In genomic region chr9:94545940-94546339, GRCh38 we compare ENCODE assay signal across 2 cellular contexts.
TF ChIP-seq lines count a peak whose summit lies in the region.

No MANE protein-coding gene starts in this region.

TF ChIP-seq in HepG2, 621 proteins besides CTCF, POLR2A, EP300 and RAD21:
- TF ChIP-seq, protein P1, sequence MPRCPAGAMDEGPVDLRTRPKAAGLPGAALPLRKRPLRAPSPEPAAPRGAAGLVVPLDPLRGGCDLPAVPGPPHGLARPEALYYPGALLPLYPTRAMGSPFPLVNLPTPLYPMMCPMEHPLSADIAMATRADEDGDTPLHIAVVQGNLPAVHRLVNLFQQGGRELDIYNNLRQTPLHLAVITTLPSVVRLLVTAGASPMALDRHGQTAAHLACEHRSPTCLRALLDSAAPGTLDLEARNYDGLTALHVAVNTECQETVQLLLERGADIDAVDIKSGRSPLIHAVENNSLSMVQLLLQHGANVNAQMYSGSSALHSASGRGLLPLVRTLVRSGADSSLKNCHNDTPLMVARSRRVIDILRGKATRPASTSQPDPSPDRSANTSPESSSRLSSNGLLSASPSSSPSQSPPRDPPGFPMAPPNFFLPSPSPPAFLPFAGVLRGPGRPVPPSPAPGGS (CRISPR knock-in tag; IDR thresholded peaks at IDR 0.05) = no peak
- TF ChIP-seq BCL6 (CRISPR knock-in tag; IDR thresholded peaks at IDR 0.05) = peak; percentile 75

TF ChIP-seq in HEK293, 187 proteins besides CTCF, POLR2A, EP300 and RAD21:
- TF ChIP-seq ZNF121 (tag by site-specific recombination; IDR thresholded peaks at IDR 0.05) (no peak), REST (tag by site-specific recombination; IDR thresholded peaks at IDR 0.05) (no peak), ZSCAN5A (tag by site-specific recombination; IDR thresholded peaks at IDR 0.05) (no peak), ZNF140 (tag by site-specific recombination; IDR thresholded peaks at IDR 0.05) (no peak), HIC1 (tag by site-specific recombination; IDR thresholded peaks at IDR 0.05) (no peak)
- TF ChIP-seq, protein P2, sequence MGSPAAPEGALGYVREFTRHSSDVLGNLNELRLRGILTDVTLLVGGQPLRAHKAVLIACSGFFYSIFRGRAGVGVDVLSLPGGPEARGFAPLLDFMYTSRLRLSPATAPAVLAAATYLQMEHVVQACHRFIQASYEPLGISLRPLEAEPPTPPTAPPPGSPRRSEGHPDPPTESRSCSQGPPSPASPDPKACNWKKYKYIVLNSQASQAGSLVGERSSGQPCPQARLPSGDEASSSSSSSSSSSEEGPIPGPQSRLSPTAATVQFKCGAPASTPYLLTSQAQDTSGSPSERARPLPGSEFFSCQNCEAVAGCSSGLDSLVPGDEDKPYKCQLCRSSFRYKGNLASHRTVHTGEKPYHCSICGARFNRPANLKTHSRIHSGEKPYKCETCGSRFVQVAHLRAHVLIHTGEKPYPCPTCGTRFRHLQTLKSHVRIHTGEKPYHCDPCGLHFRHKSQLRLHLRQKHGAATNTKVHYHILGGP (tag by site-specific recombination; IDR thresholded peaks at IDR 0.05) = peak; percentile 64; the same call in 1 of the 2 replicates
